18 cellular contexts compared by ENCODE assay signal in the genomic region with DNA sequence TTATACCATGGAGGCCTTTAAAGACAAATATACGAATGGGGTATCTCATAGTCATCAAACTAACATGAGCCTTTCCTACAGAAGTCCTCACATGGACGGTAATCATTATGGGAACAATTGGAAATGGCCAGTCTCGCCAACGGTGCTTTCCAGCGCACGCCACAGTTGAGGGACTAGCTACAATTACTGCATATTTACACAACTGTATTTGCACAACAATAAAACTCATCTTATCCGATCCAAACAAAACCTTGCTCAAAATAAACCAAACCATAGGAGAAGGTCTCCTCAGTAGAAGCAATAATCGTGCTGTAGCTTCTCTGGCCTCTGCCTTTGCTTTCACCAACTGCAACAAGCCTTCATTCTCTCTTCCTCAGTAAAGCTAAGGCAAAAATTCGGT. TPM values are rescaled to one million over a fixed set of nuclear protein-coding genes. Genes with fewer than 3 reads are reported as not detected.
A peak's percentile ranks its signal among the peaks of the same experiment; 100 is the strongest.
DNase-seq lines count a peak whose midpoint lies in the region; ATAC-seq, FAIRE-seq and TF ChIP-seq lines count a peak whose summit lies in the region.
"Had no signal": no experiment of that assay in that cellular context is flagged by ENCODE, and none has a peak within 500 bp of the region (broad histone marks: within the 10 kb centered on the region; RNA-seq: fewer than 3 reads in every experiment).

No MANE protein-coding gene starts in this region.

- intact Hi-C loops in mucosa of descending colon (cut with DNase I, micrococcal nuclease) (no loop called here), tibial artery (cut with DNase I; ENCODE audit: low total_unique reads) (no loop called here)

- FAIRE-seq in RCC 7860 (lab: Jason Lieb, UNC), result no peak
- FAIRE-seq: kidney had no signal

- H3K4me1 ChIP-seq in GM23338 (ENCODE audit: insufficient read depth), result peaks cover 46% of the 10 kb centered on the region
- H3K4me1 ChIP-seq in mucosa of descending colon (ENCODE audit: low read depth), result peaks cover 13% of the 10 kb centered on the region
- H3K4me1 ChIP-seq in tibial artery, result peaks cover 5 to 18% (median 13%) of the 10 kb centered on the region in 4 donors

- H3K4me3 Mint-ChIP-seq in GM23338, result no peak overlapping the region
- H3K4me3 Mint-ChIP-seq: neural progenitor cell; stimulated activated memory B cell treated with anti-CD40 and anti-IgM and Interleukin-4, amounts not matched to agents 10 μg/mL and 1 μg/mL and 100 μg/mL, for 72 hours had no signal

- H3F3A ChIP-seq in GM23338 (replicated peaks; ENCODE audit: low read depth), result no peaks in the 10 kb centered on the region; the same call in 1 of the 2 replicates

- no peak overlapping the region for H3K27ac ChIP-seq in GM23338 (ENCODE audit: low read depth)
- H3K27ac ChIP-seq in tibial artery, result no peak overlapping the region
- H3K27ac ChIP-seq: neural progenitor cell had no signal

- no peak for DNase-seq in GM23338 (ENCODE audit: low spot score)
- peak; percentile 40 for DNase-seq in NCI-H187 treated with DMSO at 0.1 percent for 48 hours (lab: John Stamatoyannopoulos, UW)
- peak; percentile 76 for DNase-seq in NCI-H774 (lab: John Stamatoyannopoulos, UW)
- peak in 2 of 3 donors; percentile 10 to 26 for DNase-seq in mucosa of descending colon
- DNase-seq in nucleus accumbens (lab: John Stamatoyannopoulos, UW), result no peak
- no peak for DNase-seq in RCC 7860 (ENCODE audit: low spot score)
- no peak for DNase-seq in tibial artery
- DNase-seq: activated CD4-positive, alpha-beta T cell treated with anti-CD3 and anti-CD28 coated beads for 1 hour; activated CD8-positive, alpha-beta memory T cell treated with anti-CD3 and anti-CD28 coated beads, Interleukin-2, amount 50 U/mL, for 4 hours; activated effector memory CD4-positive, alpha-beta T cell treated with anti-CD3 and anti-CD28 coated beads, Interleukin-2, amount 50 U/mL, for 16 hours; AML-193; amygdala; H7; kidney; stimulated activated CD4-positive, alpha-beta T cell treated with anti-CD3 and anti-CD28 coated beads, Interleukin-12 subunit alpha, Interleukin-12 subunit beta, amount 100 ng/mL, for 4 hours had no signal

- H3K4me3 ChIP-seq in GM23338 (peak overlapping the region; percentile 26; the same call in 1 of the 2 replicates), mucosa of descending colon (no peak overlapping the region), tibial artery (no peak overlapping the region)
- H3K4me3 ChIP-seq: neural progenitor cell had no signal

- peaks cover 50% of the 10 kb centered on the region for H3K27me3 ChIP-seq in GM23338 (ENCODE audit: insufficient read depth)
- H3K27me3 ChIP-seq in tibial artery, result peaks cover 0 to 41% of the 10 kb centered on the region in 2 donors

- H3K79me2 ChIP-seq in GM23338 (replicated peaks; ENCODE audit: insufficient read depth), result peaks cover 4% of the 10 kb centered on the region; the same call in 1 of the 2 replicates

- H3K9me2 ChIP-seq in GM23338 (ENCODE audit: insufficient read depth), result no peaks in the 10 kb centered on the region

- no peaks in the 10 kb centered on the region for H3K9me3 Mint-ChIP-seq in GM23338
- H3K9me3 Mint-ChIP-seq: neural progenitor cell had no signal

- H3K9me3 ChIP-seq in mucosa of descending colon (no peaks in the 10 kb centered on the region), tibial artery (no peaks in the 10 kb centered on the region)

- no peak overlapping the region for H3K27ac Mint-ChIP-seq in GM23338
- H3K27ac Mint-ChIP-seq: neural progenitor cell; stimulated activated memory B cell treated with anti-CD40 and anti-IgM and Interleukin-4, amounts not matched to agents 10 μg/mL and 1 μg/mL and 100 μg/mL, for 72 hours had no signal

- no peaks in the 10 kb centered on the region for H3K36me3 Mint-ChIP-seq in GM23338 (ENCODE audit: low read depth)
- H3K36me3 Mint-ChIP-seq: stimulated activated memory B cell treated with anti-CD40 and anti-IgM and Interleukin-4, amounts not matched to agents 10 μg/mL and 1 μg/mL and 100 μg/mL, for 72 hours had no signal

- no peak overlapping the region for H2AFZ ChIP-seq in GM23338
- H2AFZ ChIP-seq: neural progenitor cell had no signal

- peaks cover 3% of the 10 kb centered on the region for H3K27me3 Mint-ChIP-seq in GM23338 (ENCODE audit: insufficient read depth, low read depth, poor library complexity)

- no peak for ATAC-seq in GM23338
- peak; percentile 43 for ATAC-seq in mucosa of descending colon
- no peak for ATAC-seq in GM19023 (IDR thresholded peaks at IDR 0.05; ENCODE audit: unreplicated experiment)
- ATAC-seq: stimulated activated memory B cell treated with anti-CD40 and anti-IgM and Interleukin-4, amounts not matched to agents 10 μg/mL and 1 μg/mL and 100 μg/mL, for 72 hours had no signal

- TF ChIP-seq CTCF in GM23338 (conservative IDR thresholded peaks at IDR 0.05; ENCODE audit: low read depth in 2 of 2) (no peak), mucosa of descending colon (IDR thresholded peaks at IDR 0.05) (no peak), tibial artery (IDR thresholded peaks at IDR 0.05) (no peak)

- H3K36me3 ChIP-seq in GM23338 (ENCODE audit: insufficient read depth) (no peaks in the 10 kb centered on the region), mucosa of descending colon (ENCODE audit: low read depth) (no peaks in the 10 kb centered on the region), tibial artery (no peaks in the 10 kb centered on the region)
- H3K36me3 ChIP-seq: neural progenitor cell had no signal

- peaks cover 20% of the 10 kb centered on the region for H4K20me1 ChIP-seq in GM23338 (replicated peaks; ENCODE audit: insufficient read depth)

- peak overlapping the region; percentile 56 for H3K4me2 ChIP-seq in GM23338
- H3K4me2 ChIP-seq: neural progenitor cell had no signal

- peaks cover 26% of the 10 kb centered on the region for H3K4me1 Mint-ChIP-seq in GM23338
- H3K4me1 Mint-ChIP-seq: neural progenitor cell had no signal

TF ChIP-seq in GM23338, 12 proteins besides CTCF, POLR2A, EP300 and RAD21:
- TF ChIP-seq, protein P1, sequence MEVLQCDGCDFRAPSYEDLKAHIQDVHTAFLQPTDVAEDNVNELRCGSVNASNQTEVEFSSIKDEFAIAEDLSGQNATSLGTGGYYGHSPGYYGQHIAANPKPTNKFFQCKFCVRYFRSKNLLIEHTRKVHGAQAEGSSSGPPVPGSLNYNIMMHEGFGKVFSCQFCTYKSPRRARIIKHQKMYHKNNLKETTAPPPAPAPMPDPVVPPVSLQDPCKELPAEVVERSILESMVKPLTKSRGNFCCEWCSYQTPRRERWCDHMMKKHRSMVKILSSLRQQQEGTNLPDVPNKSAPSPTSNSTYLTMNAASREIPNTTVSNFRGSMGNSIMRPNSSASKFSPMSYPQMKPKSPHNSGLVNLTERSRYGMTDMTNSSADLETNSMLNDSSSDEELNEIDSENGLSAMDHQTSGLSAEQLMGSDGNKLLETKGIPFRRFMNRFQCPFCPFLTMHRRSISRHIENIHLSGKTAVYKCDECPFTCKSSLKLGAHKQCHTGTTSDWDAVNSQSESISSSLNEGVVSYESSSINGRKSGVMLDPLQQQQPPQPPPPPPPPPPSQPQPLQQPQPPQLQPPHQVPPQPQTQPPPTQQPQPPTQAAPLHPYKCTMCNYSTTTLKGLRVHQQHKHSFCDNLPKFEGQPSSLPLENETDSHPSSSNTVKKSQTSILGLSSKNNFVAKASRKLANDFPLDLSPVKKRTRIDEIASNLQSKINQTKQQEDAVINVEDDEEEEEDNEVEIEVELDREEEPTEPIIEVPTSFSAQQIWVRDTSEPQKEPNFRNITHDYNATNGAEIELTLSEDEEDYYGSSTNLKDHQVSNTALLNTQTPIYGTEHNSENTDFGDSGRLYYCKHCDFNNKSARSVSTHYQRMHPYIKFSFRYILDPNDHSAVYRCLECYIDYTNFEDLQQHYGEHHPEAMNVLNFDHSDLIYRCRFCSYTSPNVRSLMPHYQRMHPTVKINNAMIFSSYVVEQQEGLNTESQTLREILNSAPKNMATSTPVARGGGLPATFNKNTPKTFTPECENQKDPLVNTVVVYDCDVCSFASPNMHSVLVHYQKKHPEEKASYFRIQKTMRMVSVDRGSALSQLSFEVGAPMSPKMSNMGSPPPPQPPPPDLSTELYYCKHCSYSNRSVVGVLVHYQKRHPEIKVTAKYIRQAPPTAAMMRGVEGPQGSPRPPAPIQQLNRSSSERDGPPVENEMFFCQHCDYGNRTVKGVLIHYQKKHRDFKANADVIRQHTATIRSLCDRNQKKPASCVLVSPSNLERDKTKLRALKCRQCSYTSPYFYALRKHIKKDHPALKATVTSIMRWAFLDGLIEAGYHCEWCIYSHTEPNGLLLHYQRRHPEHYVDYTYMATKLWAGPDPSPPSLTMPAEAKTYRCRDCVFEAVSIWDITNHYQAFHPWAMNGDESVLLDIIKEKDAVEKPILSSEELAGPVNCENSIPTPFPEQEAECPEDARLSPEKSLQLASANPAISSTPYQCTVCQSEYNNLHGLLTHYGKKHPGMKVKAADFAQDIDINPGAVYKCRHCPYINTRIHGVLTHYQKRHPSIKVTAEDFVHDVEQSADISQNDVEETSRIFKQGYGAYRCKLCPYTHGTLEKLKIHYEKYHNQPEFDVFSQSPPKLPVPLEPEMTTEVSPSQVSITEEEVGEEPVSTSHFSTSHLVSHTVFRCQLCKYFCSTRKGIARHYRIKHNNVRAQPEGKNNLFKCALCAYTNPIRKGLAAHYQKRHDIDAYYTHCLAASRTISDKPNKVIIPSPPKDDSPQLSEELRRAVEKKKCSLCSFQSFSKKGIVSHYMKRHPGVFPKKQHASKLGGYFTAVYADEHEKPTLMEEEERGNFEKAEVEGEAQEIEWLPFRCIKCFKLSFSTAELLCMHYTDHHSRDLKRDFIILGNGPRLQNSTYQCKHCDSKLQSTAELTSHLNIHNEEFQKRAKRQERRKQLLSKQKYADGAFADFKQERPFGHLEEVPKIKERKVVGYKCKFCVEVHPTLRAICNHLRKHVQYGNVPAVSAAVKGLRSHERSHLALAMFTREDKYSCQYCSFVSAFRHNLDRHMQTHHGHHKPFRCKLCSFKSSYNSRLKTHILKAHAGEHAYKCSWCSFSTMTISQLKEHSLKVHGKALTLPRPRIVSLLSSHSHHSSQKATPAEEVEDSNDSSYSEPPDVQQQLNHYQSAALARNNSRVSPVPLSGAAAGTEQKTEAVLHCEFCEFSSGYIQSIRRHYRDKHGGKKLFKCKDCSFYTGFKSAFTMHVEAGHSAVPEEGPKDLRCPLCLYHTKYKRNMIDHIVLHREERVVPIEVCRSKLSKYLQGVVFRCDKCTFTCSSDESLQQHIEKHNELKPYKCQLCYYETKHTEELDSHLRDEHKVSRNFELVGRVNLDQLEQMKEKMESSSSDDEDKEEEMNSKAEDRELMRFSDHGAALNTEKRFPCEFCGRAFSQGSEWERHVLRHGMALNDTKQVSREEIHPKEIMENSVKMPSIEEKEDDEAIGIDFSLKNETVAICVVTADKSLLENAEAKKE (CRISPR knock-in tag; IDR thresholded peaks at IDR 0.05), result no peak
- TF ChIP-seq CREB1 (CRISPR knock-in tag; IDR thresholded peaks at IDR 0.05; ENCODE audit: low read depth), result no peak
- TF ChIP-seq EZH2phosphoT487 (IDR thresholded peaks at IDR 0.05; ENCODE audit: unreplicated experiment), result no peak
- no peak for TF ChIP-seq POLR2AphosphoS5 (IDR thresholded peaks at IDR 0.05; ENCODE audit: low read depth)

RNA-seq across cellular contexts. Expression of a gene that starts 5.9 kb away (rescaled TPM):
- 18.0 and 26.1 TPM in 2 replicates for total RNA-seq in GM23338 (2014; rRNA removed; shearing (Covaris generic))
- polyA plus RNA-seq in GM23338 (2016; fragmentation: Nextera tagmentation; extraction: Ambion mirVana), result 16.5 and 18.0 TPM in 2 replicates
- total RNA-seq in mucosa of descending colon, result 10 to 100 TPM in 1 of 3 donors, 1 to 10 TPM in 2; 4.3 to 20.2 (median 7.2) TPM

Comparison
In these comparisons a context has a peak if more than half of its experiments do, and no peak if none do; other contexts are left out.
1. DNase-seq: peak in NCI-H187 treated with DMSO at 0.1 percent for 48 hours (single experiment), NCI-H774 (single experiment) and mucosa of descending colon (2 of 3); none in GM23338 (single experiment), nucleus accumbens (0 of 56), RCC 7860 (single experiment) and tibial artery (0 of 2).